In the genomic region with DNA sequence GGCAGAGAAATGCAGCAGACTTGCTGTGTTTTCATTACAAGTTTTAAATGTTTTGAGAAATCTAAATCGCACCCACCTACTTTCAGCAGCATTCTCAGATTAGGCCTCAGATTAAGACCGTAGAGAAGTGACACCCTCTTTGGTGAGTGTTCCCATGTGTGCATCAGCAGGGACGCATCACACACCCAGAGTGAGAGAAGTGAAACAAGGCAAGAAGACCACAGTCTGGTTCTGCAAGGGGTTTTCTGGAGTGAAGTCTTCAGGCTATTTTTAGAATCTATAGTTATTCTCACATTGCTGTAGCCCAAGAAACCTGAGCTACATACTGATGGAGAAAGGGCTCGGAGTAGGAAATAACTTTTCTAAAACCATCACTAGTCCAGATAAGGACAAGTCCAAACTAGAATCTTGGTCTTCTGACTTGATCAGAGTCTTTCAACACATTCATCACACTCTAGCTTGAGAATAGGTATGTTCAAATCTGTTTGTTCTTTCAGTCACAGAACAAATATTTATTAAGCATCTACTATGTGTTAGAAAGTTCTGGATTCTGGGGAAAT, we compare ENCODE assay signal across 18 cellular contexts.
DNase-seq lines count a peak whose midpoint lies in the region; ATAC-seq and TF ChIP-seq lines count a peak whose summit lies in the region.
"Had no signal": no experiment of that assay in that cellular context is flagged by ENCODE, and none has a peak within 500 bp of the region (broad histone marks: within the 10 kb centered on the region; RNA-seq: fewer than 3 reads in every experiment).

No MANE protein-coding gene starts in this region.

- WGBS in mesenchymal stem cell = 93% methylated on average over 4 of the region's 4 CpGs
- WGBS in sigmoid colon, 2 donors = 87 to 89% methylated on average over 4 of the region's 4 CpGs

- no peak overlapping the region for H2BK12ac ChIP-seq in mesenchymal stem cell (ENCODE audit: low read length in 2 of 2)

- no peak for TF ChIP-seq CTCF in sigmoid colon (IDR thresholded peaks at IDR 0.05)

- H3K4me3 ChIP-seq in mesenchymal stem cell (ENCODE audit: insufficient read depth in 1 of 2, low read depth in 1 of 2, low read length in 2 of 2) (no peak overlapping the region), sigmoid colon (no peak overlapping the region)
- H3K4me3 ChIP-seq: esophagus muscularis mucosa, lung, vagina had no signal

- no peaks in the 10 kb centered on the region for H3K79me1 ChIP-seq in mesenchymal stem cell (replicated peaks; ENCODE audit: low read length, poor library complexity, severe bottlenecking)

- H2BK120ac ChIP-seq in mesenchymal stem cell (ENCODE audit: low read depth, low read length) = no peak overlapping the region

- no peak for TF ChIP-seq EP300 in sigmoid colon (IDR thresholded peaks at IDR 0.05)

- H3K14ac ChIP-seq in mesenchymal stem cell (ENCODE audit: low read length in 2 of 2) = no peak overlapping the region

- no peak overlapping the region for H3K23ac ChIP-seq in mesenchymal stem cell (ENCODE audit: low read length in 2 of 2)

- no peak overlapping the region for H4K8ac ChIP-seq in mesenchymal stem cell (ENCODE audit: low read length)

- no peak overlapping the region for H3K18ac ChIP-seq in mesenchymal stem cell (ENCODE audit: low read depth in 1 of 2, low read length in 2 of 2)

- no peak for TF ChIP-seq POLR2A in sigmoid colon (IDR thresholded peaks at IDR 0.05)

- intact Hi-C loops in sigmoid colon (cut with DNase I) = no loop called here

- H3K4me2 ChIP-seq in mesenchymal stem cell (ENCODE audit: low read length, poor library complexity, severe bottlenecking) = no peak overlapping the region

- no peaks in the 10 kb centered on the region for H3K9me3 ChIP-seq in mesenchymal stem cell (ENCODE audit: control insufficient read depth, low read length)
- H3K9me3 ChIP-seq in sigmoid colon = no peaks in the 10 kb centered on the region
- H3K9me3 ChIP-seq: esophagus muscularis mucosa, vagina had no signal

- H2AFZ ChIP-seq in mesenchymal stem cell (ENCODE audit: low read depth, low read length) = no peak overlapping the region

- no peaks in the 10 kb centered on the region for H3K36me3 ChIP-seq in mesenchymal stem cell (ENCODE audit: control insufficient read depth in 1 of 2, insufficient read depth in 2 of 2, low read depth in 1 of 2, low read length in 2 of 2)
- no peaks in the 10 kb centered on the region for H3K36me3 ChIP-seq in sigmoid colon
- H3K36me3 ChIP-seq: esophagus muscularis mucosa, vagina had no signal

- ATAC-seq in GM18858 (IDR thresholded peaks at IDR 0.05; ENCODE audit: unreplicated experiment) = peak; percentile 69
- peak; percentile 62 for ATAC-seq in GM21786 (IDR thresholded peaks at IDR 0.05; ENCODE audit: unreplicated experiment)
- ATAC-seq in HG03520 (IDR thresholded peaks at IDR 0.05; ENCODE audit: unreplicated experiment) = peak; percentile 93
- ATAC-seq: HCT116, WTC11 had no signal

- H3K9ac ChIP-seq in mesenchymal stem cell (ENCODE audit: low read length) = no peak overlapping the region

- H2BK15ac ChIP-seq in mesenchymal stem cell (ENCODE audit: low read depth, poor library complexity, severe bottlenecking) = no peak overlapping the region

- DNase-seq in mesenchymal stem cell (peak; percentile 1), sigmoid colon (no peak), NCI-H1694 treated with DMSO at 0.1 percent for 48 hours (lab: John Stamatoyannopoulos, UW) (no peak), NCI-H1092 (lab: John Stamatoyannopoulos, UW) (no peak)
- DNase-seq: activated CD4-positive, alpha-beta T cell treated with anti-CD3 and anti-CD28 coated beads, Interleukin-2, amount 50 U/mL, for 48 hours; activated CD8-positive, alpha-beta memory T cell treated with anti-CD3 and anti-CD28 coated beads, Interleukin-2, amount 50 U/mL, for 48 hours; effector memory CD4-positive, alpha-beta T cell; NCI-H1436; NCI-H2171 treated with DMSO at 0.1 percent for 48 hours; T1000 had no signal

- H3K4me1 ChIP-seq in mesenchymal stem cell (ENCODE audit: control insufficient read depth, insufficient read depth, low read depth, low read length) = no peaks in the 10 kb centered on the region
- H3K4me1 ChIP-seq in sigmoid colon = no peaks in the 10 kb centered on the region
- H3K4me1 ChIP-seq: esophagus muscularis mucosa, vagina had no signal

- no peak overlapping the region for H3K27ac ChIP-seq in mesenchymal stem cell (ENCODE audit: low read length, poor library complexity, severe bottlenecking)
- H3K27ac ChIP-seq in sigmoid colon = no peak overlapping the region
- H3K27ac ChIP-seq: esophagus muscularis mucosa, vagina had no signal

- no peak overlapping the region for H4K91ac ChIP-seq in mesenchymal stem cell (ENCODE audit: low read length)

- no peak overlapping the region for H2AK5ac ChIP-seq in mesenchymal stem cell (ENCODE audit: low read length, severe bottlenecking)

- no peak overlapping the region for H3K4ac ChIP-seq in mesenchymal stem cell (ENCODE audit: low read depth in 1 of 2, low read length in 2 of 2)

- H3K27me3 ChIP-seq in mesenchymal stem cell (ENCODE audit: control insufficient read depth in 1 of 2, insufficient read depth in 1 of 2, low read length in 2 of 2) (no peaks in the 10 kb centered on the region), sigmoid colon (no peaks in the 10 kb centered on the region)
- H3K27me3 ChIP-seq: esophagus muscularis mucosa, vagina had no signal

- no peak overlapping the region for H2BK5ac ChIP-seq in mesenchymal stem cell (ENCODE audit: low read depth, low read length, poor library complexity, severe bottlenecking)
